ENCODE assay signal across 18 cellular contexts in genomic region chr16:86444274-86445060, GRCh38.
"Had no signal": no experiment of that assay in that cellular context is flagged by ENCODE, and none has a peak within 500 bp of the region (broad histone marks: within the 10 kb centered on the region; RNA-seq: fewer than 3 reads in every experiment).

No MANE protein-coding gene starts in this region.

- H3K4me1 ChIP-seq: left lung, pancreas had no signal

- ATAC-seq: activated CD4-positive, alpha-beta T cell treated with anti-CD3 and anti-CD28 coated beads for 36 hours; activated naive CD4-positive, alpha-beta T cell treated with anti-CD3 and anti-CD28 coated beads, Interleukin-2, amount 50 U/mL, for 72 hours; effector memory CD8-positive, alpha-beta T cell; left lung; mucosa of descending colon; pancreas; stimulated activated naive B cell treated with anti-CD40 and anti-IgM and Interleukin-4, amounts not matched to agents 10 μg/mL and 1 μg/mL and 100 μg/mL, for 72 hours had no signal

- H3K27me3 ChIP-seq: pancreas, sigmoid colon, upper lobe of left lung had no signal

- H3K4me3 ChIP-seq: left lung, mucosa of descending colon, pancreas, sigmoid colon, spleen, thoracic aorta, upper lobe of left lung had no signal

- H3K9me3 ChIP-seq: left lung, mucosa of descending colon, neutrophil, pancreas, sigmoid colon, thoracic aorta had no signal

- DNase-seq: activated CD4-positive, alpha-beta T cell treated with anti-CD3 and anti-CD28 coated beads for 36 hours; activated CD4-positive, alpha-beta T cell treated with anti-CD3 and anti-CD28 coated beads, Interleukin-2, amount 50 U/mL, for 48 hours; activated gamma-delta T cell; effector memory CD8-positive, alpha-beta T cell; foreskin fibroblast; hypothalamus; kidney; left lung; mucosa of descending colon; naive B cell; pancreas; sigmoid colon; spleen; stimulated activated naive B cell treated with anti-CD40 and anti-IgM and Interleukin-4, amounts not matched to agents 10 μg/mL and 1 μg/mL and 100 μg/mL, for 72 hours; upper lobe of left lung had no signal

- H3K36me3 ChIP-seq: left lung, neutrophil, pancreas, sigmoid colon, spleen, thoracic aorta, upper lobe of left lung had no signal

- H3K27ac ChIP-seq: left lung, neutrophil, pancreas, spleen, thoracic aorta, upper lobe of left lung had no signal
